Comparison of ENCODE assay signal across 21 cellular contexts in genomic region chr12:82867782-82868505, GRCh38.
"Had no signal": no experiment of that assay in that cellular context is flagged by ENCODE, and none has a peak within 500 bp of the region (broad histone marks: within the 10 kb centered on the region; RNA-seq: fewer than 3 reads in every experiment).

No MANE protein-coding gene starts in this region.

- ATAC-seq: activated T-cell treated with anti-CD3 and anti-CD28 coated beads, Interleukin-2, amount 50 U/mL, for 72 hours; naive thymus-derived CD4-positive, alpha-beta T cell; stimulated activated effector memory CD8-positive, alpha-beta T cell treated with anti-CD3 and anti-CD28 coated beads, Interleukin-12 subunit alpha, Interleukin-12 subunit beta, amount 100 ng/mL, for 72 hours had no signal

- H3K27ac Mint-ChIP-seq: activated T-cell treated with anti-CD3 and anti-CD28 coated beads, Interleukin-2, amount 50 U/mL, for 72 hours; dendritic cell treated with granulocyte-macrophage colony-stimulating factor and Interleukin-4, amounts not matched to agents 40 ng/mL and 50 ng/mL, for 4 days; immature natural killer cell; stimulated activated effector memory CD8-positive, alpha-beta T cell treated with anti-CD3 and anti-CD28 coated beads, Interleukin-12 subunit alpha, Interleukin-12 subunit beta, amount 100 ng/mL, for 72 hours had no signal

- H3K27me3 ChIP-seq: esophagus muscularis mucosa, ovary, sigmoid colon, stomach, testis had no signal

- H3K36me3 ChIP-seq: esophagus muscularis mucosa, ovary, sigmoid colon, stomach, WERI-Rb-1 had no signal

- H3K36me3 Mint-ChIP-seq: stimulated activated effector memory CD8-positive, alpha-beta T cell treated with anti-CD3 and anti-CD28 coated beads, Interleukin-12 subunit alpha, Interleukin-12 subunit beta, amount 100 ng/mL, for 72 hours had no signal

- H3K4me3 Mint-ChIP-seq: activated T-cell treated with anti-CD3 and anti-CD28 coated beads, Interleukin-2, amount 50 U/mL, for 72 hours; dendritic cell treated with granulocyte-macrophage colony-stimulating factor and Interleukin-4, amounts not matched to agents 40 ng/mL and 50 ng/mL, for 4 days; immature natural killer cell; naive thymus-derived CD4-positive, alpha-beta T cell; stimulated activated effector memory CD8-positive, alpha-beta T cell treated with anti-CD3 and anti-CD28 coated beads, Interleukin-12 subunit alpha, Interleukin-12 subunit beta, amount 100 ng/mL, for 72 hours had no signal

- H3K4me1 Mint-ChIP-seq: immature natural killer cell had no signal

- H3K27ac ChIP-seq: esophagus muscularis mucosa, ovary, sigmoid colon, stomach, testis, WERI-Rb-1 had no signal

- H3K27me3 Mint-ChIP-seq: dendritic cell treated with granulocyte-macrophage colony-stimulating factor and Interleukin-4, amounts not matched to agents 40 ng/mL and 50 ng/mL, for 4 days; naive thymus-derived CD4-positive, alpha-beta T cell had no signal

- H3K9me3 ChIP-seq: esophagus muscularis mucosa, ovary, sigmoid colon, stomach, testis had no signal

- H3K9me3 Mint-ChIP-seq: dendritic cell treated with granulocyte-macrophage colony-stimulating factor and Interleukin-4, amounts not matched to agents 40 ng/mL and 50 ng/mL, for 4 days; stimulated activated effector memory CD8-positive, alpha-beta T cell treated with anti-CD3 and anti-CD28 coated beads, Interleukin-12 subunit alpha, Interleukin-12 subunit beta, amount 100 ng/mL, for 72 hours had no signal

- H3K4me3 ChIP-seq: esophagus muscularis mucosa, ovary, sigmoid colon, stomach, testis had no signal

- DNase-seq: activated CD4-positive, alpha-beta T cell treated with anti-CD3 and anti-CD28 coated beads for 1 hour; activated CD8-positive, alpha-beta memory T cell treated with anti-CD3 and anti-CD28 coated beads for 24 hours; activated CD8-positive, alpha-beta memory T cell treated with anti-CD3 and anti-CD28 coated beads, Interleukin-2, amount 50 U/mL, for 48 hours; activated effector memory CD4-positive, alpha-beta T cell treated with anti-CD3 and anti-CD28 coated beads, Interleukin-2, amount 50 U/mL, for 16 hours; activated naive CD4-positive, alpha-beta T cell treated with anti-CD3 and anti-CD28 coated beads, Interleukin-2, amount 50 U/mL, for 16 hours; activated T-cell treated with anti-CD3 and anti-CD28 coated beads, Interleukin-2, amount 50 U/mL, for 72 hours; aorta; effector memory CD4-positive, alpha-beta T cell; immature natural killer cell; mesenchymal stem cell; naive thymus-derived CD4-positive, alpha-beta T cell; ovary; sigmoid colon; stimulated activated CD4-positive, alpha-beta T cell treated with anti-CD3 and anti-CD28 coated beads, Interleukin-4, amount 100 ng/mL, for 24 hours; stomach; T-helper 2 cell; testis; WERI-Rb-1 had no signal
